In genomic region chr19:15072930-15073647, GRCh38 we compare ENCODE assay signal across 1 cellular context.
TF ChIP-seq lines count a peak whose summit lies in the region.

No MANE protein-coding gene starts in this region.

TF ChIP-seq in HepG2, 621 proteins besides CTCF, POLR2A, EP300 and RAD21 (continued from another document):
- TF ChIP-seq ZNF205 (CRISPR knock-in tag; IDR thresholded peaks at IDR 0.05): 0 out of 2 replicates have a peak, but pooled peaks have one; percentile 56
- TF ChIP-seq SP1 (IDR thresholded peaks at IDR 0.05): no peak
- TF ChIP-seq SP1 (CRISPR knock-in tag; IDR thresholded peaks at IDR 0.05): no peak
- no peak for TF ChIP-seq ZNF12 (CRISPR knock-in tag; IDR thresholded peaks at IDR 0.05)
- TF ChIP-seq NONO (IDR thresholded peaks at IDR 0.05): no peak
- TF ChIP-seq NONO (CRISPR knock-in tag; conservative IDR thresholded peaks at IDR 0.05): 0 out of 2 replicates have a peak, but pooled peaks have one; percentile 24
- TF ChIP-seq NFIB (CRISPR knock-in tag; IDR thresholded peaks at IDR 0.05; ENCODE audit: borderline replicate concordance): no peak
- peak; percentile 31; the same call in 1 of the 2 replicates for TF ChIP-seq HOXA3 (CRISPR knock-in tag; IDR thresholded peaks at IDR 0.05)
- no peak for TF ChIP-seq CREB1 (IDR thresholded peaks at IDR 0.05)
- TF ChIP-seq CREB1 (CRISPR knock-in tag; IDR thresholded peaks at IDR 0.05): no peak
- TF ChIP-seq MYC (CRISPR knock-in tag; IDR thresholded peaks at IDR 0.05; ENCODE audit: borderline replicate concordance): 0 out of 2 replicates have a peak, but pooled peaks have one; percentile 27
- TF ChIP-seq GLI4 (CRISPR knock-in tag; IDR thresholded peaks at IDR 0.05; ENCODE audit: borderline replicate concordance): no peak
- TF ChIP-seq ZMYM4 (CRISPR knock-in tag; IDR thresholded peaks at IDR 0.05): 0 out of 2 replicates have a peak, but pooled peaks have one; percentile 11
- TF ChIP-seq FOXP1 (IDR thresholded peaks at IDR 0.05): no peak
- TF ChIP-seq FOXP1 (CRISPR knock-in tag; IDR thresholded peaks at IDR 0.05): no peak; the same call in 1 of the 2 replicates
- peak; percentile 92 for TF ChIP-seq MED1 (CRISPR knock-in tag; IDR thresholded peaks at IDR 0.05)
- TF ChIP-seq ZNF251 (CRISPR knock-in tag; IDR thresholded peaks at IDR 0.05): no peak
- no peak for TF ChIP-seq SYNCRIP (IDR thresholded peaks at IDR 0.05; ENCODE audit: insufficient read depth, low read depth, low read length)
- peak; percentile 45; the same call in 1 of the 2 replicates for TF ChIP-seq GATA4 (IDR thresholded peaks at IDR 0.05; ENCODE audit: borderline replicate concordance, low read depth)
- TF ChIP-seq ZNF609 (CRISPR knock-in tag; IDR thresholded peaks at IDR 0.05; ENCODE audit: borderline replicate concordance): peak; percentile 40; the same call in 1 of the 2 replicates
- no peak for TF ChIP-seq ZNF572 (CRISPR knock-in tag; IDR thresholded peaks at IDR 0.05)
- no peak for TF ChIP-seq ZNF18 (CRISPR knock-in tag; IDR thresholded peaks at IDR 0.05; ENCODE audit: insufficient replicate concordance)
- TF ChIP-seq HOMEZ (CRISPR knock-in tag; IDR thresholded peaks at IDR 0.05; ENCODE audit: low read depth): peak; percentile 29; the same call in 1 of the 2 replicates
- peak; percentile 20; the same call in 1 of the 2 replicates for TF ChIP-seq ZFY (CRISPR knock-in tag; IDR thresholded peaks at IDR 0.05)
- peak; percentile 20; the same call in 1 of the 2 replicates for TF ChIP-seq RXRB (CRISPR knock-in tag; IDR thresholded peaks at IDR 0.05; ENCODE audit: borderline replicate concordance)
- no peak for TF ChIP-seq ZNF34 (CRISPR knock-in tag; IDR thresholded peaks at IDR 0.05; ENCODE audit: borderline replicate concordance)
- no peak for TF ChIP-seq FOXO4 (CRISPR knock-in tag; conservative IDR thresholded peaks at IDR 0.05)
- TF ChIP-seq STAG1 (CRISPR knock-in tag; IDR thresholded peaks at IDR 0.05): peak; percentile 30
- TF ChIP-seq SP4 (CRISPR knock-in tag; IDR thresholded peaks at IDR 0.05): no peak
- TF ChIP-seq ZFP37 (CRISPR knock-in tag; IDR thresholded peaks at IDR 0.05; ENCODE audit: borderline replicate concordance): no peak
